ENCODE assay signal across 12 cellular contexts in genomic region chr2:200077210-200077650, GRCh38.
DNase-seq lines count a peak whose midpoint lies in the region; ATAC-seq and TF ChIP-seq lines count a peak whose summit lies in the region.
"Had no signal": no experiment of that assay in that cellular context is flagged by ENCODE, and none has a peak within 500 bp of the region (broad histone marks: within the 10 kb centered on the region; RNA-seq: fewer than 3 reads in every experiment).

No MANE protein-coding gene starts in this region.

- TF ChIP-seq CTCF in BJ (IDR thresholded peaks at IDR 0.05; ENCODE audit: insufficient read depth, low read depth, low read length) (no peak), choroid plexus epithelial cell (conservative IDR thresholded peaks at IDR 0.05; ENCODE audit: low read depth, low read length) (no peak)

- no peaks in the 10 kb centered on the region for H3K27me3 ChIP-seq in BJ (ENCODE audit: control insufficient read depth, insufficient read depth, low read length)
- H3K27me3 ChIP-seq: ascending aorta, Peyer's patch had no signal

- H3K27ac Mint-ChIP-seq in T-cell, result no peak overlapping the region
- H3K27ac Mint-ChIP-seq: activated CD4-positive, alpha-beta memory T cell treated with anti-CD3 and anti-CD28 coated beads for 36 hours; IgD-negative memory B cell had no signal

- no peak for ATAC-seq in T-cell (replicated peaks in 1 of 4)

- peak overlapping the region; percentile 87 for H3K27ac ChIP-seq in mesodermal cell (ENCODE audit: low read depth, low read length, severe bottlenecking)
- H3K27ac ChIP-seq: ascending aorta, Peyer's patch had no signal

- H3K36me3 ChIP-seq in BJ (ENCODE audit: control insufficient read depth, insufficient read depth, low read length) (no peaks in the 10 kb centered on the region), mesodermal cell (ENCODE audit: control insufficient read depth, insufficient read depth, low read length) (no peaks in the 10 kb centered on the region)
- H3K36me3 ChIP-seq: ascending aorta, Peyer's patch had no signal

- no peak overlapping the region for H3K4me3 ChIP-seq in BJ (ENCODE audit: low read depth, low read length)
- no peak overlapping the region for H3K4me3 ChIP-seq in choroid plexus epithelial cell (ENCODE audit: low read depth, low read length)
- H3K4me3 ChIP-seq in mesodermal cell (ENCODE audit: extremely low read depth, insufficient read depth, low read length, poor library complexity, severe bottlenecking), result no peak overlapping the region
- H3K4me3 ChIP-seq: ascending aorta, Peyer's patch had no signal

- POLR2A ChIA-PET in BJ (lab: Charles Lee), result interaction anchor here (0.9 kb wide), 1 partner anchor 33 kb away, joined by 3 read pairs; no protein-coding TSS in a partner anchor
- POLR2A ChIA-PET in T-cell (lab: Charles Lee), result no interaction called here

- CTCF ChIA-PET in BJ (lab: Yijun Ruan, JAX), result interaction anchor here (1.7 kb wide), 1 partner anchor 91 kb away, joined by 4 read pairs; no protein-coding TSS in a partner anchor
- CTCF ChIA-PET in T-cell (lab: Charles Lee), result no interaction called here

- H3K4me1 ChIP-seq in mesodermal cell (ENCODE audit: control insufficient read depth, insufficient read depth, low read length, poor library complexity, severe bottlenecking), result peaks cover 26% of the 10 kb centered on the region
- H3K4me1 ChIP-seq: ascending aorta, Peyer's patch had no signal

- H3K4me3 Mint-ChIP-seq in T-cell, result no peak overlapping the region
- H3K4me3 Mint-ChIP-seq: activated CD4-positive, alpha-beta memory T cell treated with anti-CD3 and anti-CD28 coated beads for 36 hours; IgD-negative memory B cell had no signal

- H3K36me3 Mint-ChIP-seq in T-cell, result no peaks in the 10 kb centered on the region
- H3K36me3 Mint-ChIP-seq: activated CD4-positive, alpha-beta memory T cell treated with anti-CD3 and anti-CD28 coated beads for 36 hours; IgD-negative memory B cell had no signal

- H3K9me3 ChIP-seq in mesodermal cell (ENCODE audit: control insufficient read depth, low read length), result no peaks in the 10 kb centered on the region
- H3K9me3 ChIP-seq: ascending aorta, Peyer's patch had no signal

- H3K4me1 Mint-ChIP-seq in T-cell, result no peaks in the 10 kb centered on the region
- H3K4me1 Mint-ChIP-seq: IgD-negative memory B cell had no signal

- no CpG with 5 or more reads among the region's 5 CpGs for WGBS in mesodermal cell (ENCODE audit: insufficient coverage in 2 of 2), 2 experiments

- H3K27me3 Mint-ChIP-seq in T-cell, result peaks cover 0 to 17% of the 10 kb centered on the region in 2 donors

- DNase-seq in BJ (ENCODE audit: low read depth) (peak; percentile 44), HuH-7 (ENCODE audit: low spot score) (peak; percentile 35), choroid plexus epithelial cell (ENCODE audit: low read depth) (peak; percentile 91), SW 1271 (lab: John Stamatoyannopoulos, UW) (no peak), T-cell (no peak)
- no peak for DNase-seq in stimulated activated CD4-positive, alpha-beta T cell treated with anti-CD3 and anti-CD28 coated beads, Interleukin-2, amount 100 ng/mL, for 24 hours
- no peak for DNase-seq in stimulated activated CD4-positive, alpha-beta T cell treated with anti-CD3 and anti-CD28 coated beads, Interleukin-2, amount 100 ng/mL, for 48 hours
- DNase-seq: activated CD4-positive, alpha-beta memory T cell treated with anti-CD3 and anti-CD28 coated beads for 36 hours; Peyer's patch had no signal

- H3K9me3 Mint-ChIP-seq in T-cell, result no peaks in the 10 kb centered on the region

Comparison
In these comparisons a context has a peak if more than half of its experiments do, and no peak if none do; other contexts are left out.
1. DNase-seq: peak in BJ (single experiment), HuH-7 (single experiment) and choroid plexus epithelial cell (single experiment); none in stimulated activated CD4-positive, alpha-beta T cell treated with anti-CD3 and anti-CD28 coated beads, Interleukin-2, amount 100 ng/mL, for 24 hours (0 of 2), stimulated activated CD4-positive, alpha-beta T cell treated with anti-CD3 and anti-CD28 coated beads, Interleukin-2, amount 100 ng/mL, for 48 hours (0 of 2), SW 1271 (0 of 2) and T-cell (0 of 34).